ENCODE assay signal across 8 cellular contexts in the genomic region with DNA sequence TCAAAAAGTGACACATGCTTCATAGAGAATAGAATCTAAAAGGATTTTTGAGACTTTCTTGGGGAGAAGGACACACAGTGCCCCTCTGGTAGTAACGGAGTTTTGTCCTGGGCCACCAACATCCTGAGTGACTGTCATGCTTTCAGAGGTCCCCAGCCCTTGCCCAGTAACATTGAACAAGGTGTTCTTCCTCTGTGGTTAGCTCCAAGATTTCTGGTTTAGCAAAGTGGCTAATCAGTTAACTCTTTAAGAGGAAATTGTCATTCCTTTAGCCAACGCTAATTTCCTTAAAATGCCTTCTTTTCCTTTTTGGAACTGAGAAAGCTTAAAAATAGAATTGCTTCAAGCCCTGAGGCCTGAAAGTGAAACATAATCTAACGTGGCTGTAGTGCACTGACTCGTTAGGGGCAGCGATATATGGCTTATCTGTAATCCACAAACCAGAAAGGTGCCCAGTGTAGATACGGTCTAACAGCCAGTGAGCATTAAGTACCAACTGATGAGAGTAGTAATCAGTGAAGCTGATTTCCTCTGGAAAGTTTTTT. TPM values are rescaled to one million over a fixed set of nuclear protein-coding genes. Genes with fewer than 3 reads are reported as not detected.
DNase-seq lines count a peak whose midpoint lies in the region; ATAC-seq and TF ChIP-seq lines count a peak whose summit lies in the region.

No MANE protein-coding gene starts in this region.

- no peaks in the 10 kb centered on the region for H3K27me3 ChIP-seq in GM23338 (ENCODE audit: insufficient read depth)

- H2AFZ ChIP-seq in GM23338: no peak overlapping the region

- no peaks in the 10 kb centered on the region for H3K27me3 Mint-ChIP-seq in activated T-cell treated with anti-CD3 and anti-CD28 coated beads, Interleukin-2, amount 50 U/mL, for 24 hours
- no peaks in the 10 kb centered on the region for H3K27me3 Mint-ChIP-seq in WTC11 (ENCODE audit: low read depth)
- H3K27me3 Mint-ChIP-seq in stimulated activated memory B cell treated with anti-CD40 and anti-IgM and Interleukin-4, amounts not matched to agents 10 μg/mL and 1 μg/mL and 100 μg/mL, for 72 hours: no peaks in the 10 kb centered on the region
- peaks cover 9% of the 10 kb centered on the region for H3K27me3 Mint-ChIP-seq in GM23338 (ENCODE audit: insufficient read depth, low read depth, poor library complexity)

- peaks cover 90% of the 10 kb centered on the region for H4K20me1 ChIP-seq in GM23338 (replicated peaks; ENCODE audit: insufficient read depth)

- CTCF ChIA-PET in WTC11 (lab: Charles Lee): interaction anchor here (0.5 kb wide), 1 partner anchor 118 kb away, joined by 4 read pairs; no protein-coding TSS in a partner anchor

- no peak overlapping the region for H3K4me3 ChIP-seq in GM23338

- peak overlapping the region; percentile 82 for H3K27ac Mint-ChIP-seq in activated T-cell treated with anti-CD3 and anti-CD28 coated beads, Interleukin-2, amount 50 U/mL, for 24 hours
- H3K27ac Mint-ChIP-seq in WTC11: peak overlapping the region; percentile 47; the same call in 1 of the 2 replicates
- peak overlapping the region; percentile 88 for H3K27ac Mint-ChIP-seq in stimulated activated memory B cell treated with anti-CD40 and anti-IgM and Interleukin-4, amounts not matched to agents 10 μg/mL and 1 μg/mL and 100 μg/mL, for 72 hours
- H3K27ac Mint-ChIP-seq in GM23338: no peak overlapping the region

- peak overlapping the region; percentile 46 for H3K4me3 Mint-ChIP-seq in activated T-cell treated with anti-CD3 and anti-CD28 coated beads, Interleukin-2, amount 50 U/mL, for 24 hours
- H3K4me3 Mint-ChIP-seq in WTC11 (no peak overlapping the region), GM23338 (no peak overlapping the region)
- peak overlapping the region; percentile 65 for H3K4me3 Mint-ChIP-seq in stimulated activated memory B cell treated with anti-CD40 and anti-IgM and Interleukin-4, amounts not matched to agents 10 μg/mL and 1 μg/mL and 100 μg/mL, for 72 hours

- TF ChIP-seq CTCF in WTC11 (IDR thresholded peaks at IDR 0.05): no peak
- TF ChIP-seq CTCF in GM23338 (conservative IDR thresholded peaks at IDR 0.05; ENCODE audit: low read depth in 2 of 2): no peak

- no peak for DNase-seq in activated T-cell treated with anti-CD3 and anti-CD28 coated beads, Interleukin-2, amount 50 U/mL, for 24 hours
- DNase-seq in activated T-cell treated with anti-CD3 and anti-CD28 coated beads, Interleukin-2, amount 50 U/mL, for 1 hour: no peak
- DNase-seq in WTC11 (ENCODE audit: low spot score) (no peak), HT-29 (ENCODE audit: low spot score) (no peak), GM23338 (ENCODE audit: low spot score) (no peak), hepatic stellate cell (ENCODE audit: low spot score) (no peak)

- H3K79me2 ChIP-seq in GM23338 (replicated peaks; ENCODE audit: insufficient read depth): peaks cover 100% of the 10 kb centered on the region

- H3K9me3 Mint-ChIP-seq in activated T-cell treated with anti-CD3 and anti-CD28 coated beads, Interleukin-2, amount 50 U/mL, for 24 hours: no peaks in the 10 kb centered on the region
- H3K9me3 Mint-ChIP-seq in WTC11 (no peaks in the 10 kb centered on the region), GM23338 (no peaks in the 10 kb centered on the region)
- no peaks in the 10 kb centered on the region for H3K9me3 Mint-ChIP-seq in stimulated activated memory B cell treated with anti-CD40 and anti-IgM and Interleukin-4, amounts not matched to agents 10 μg/mL and 1 μg/mL and 100 μg/mL, for 72 hours

- POLR2A ChIA-PET in WTC11 (lab: Charles Lee): no interaction called here

- peaks cover 40% of the 10 kb centered on the region for H3K4me1 ChIP-seq in GM23338 (ENCODE audit: insufficient read depth)

- H3K4me2 ChIP-seq in GM23338: no peak overlapping the region

- no peaks in the 10 kb centered on the region for H3K9me2 ChIP-seq in GM23338 (ENCODE audit: insufficient read depth)

- H3K36me3 Mint-ChIP-seq in activated T-cell treated with anti-CD3 and anti-CD28 coated beads, Interleukin-2, amount 50 U/mL, for 24 hours (ENCODE audit: low read depth): peaks cover 86% of the 10 kb centered on the region
- H3K36me3 Mint-ChIP-seq in WTC11 (peaks cover 29% of the 10 kb centered on the region), GM23338 (ENCODE audit: low read depth) (peaks cover 51% of the 10 kb centered on the region)
- peaks cover 34% of the 10 kb centered on the region for H3K36me3 Mint-ChIP-seq in stimulated activated memory B cell treated with anti-CD40 and anti-IgM and Interleukin-4, amounts not matched to agents 10 μg/mL and 1 μg/mL and 100 μg/mL, for 72 hours

- H3K4me1 Mint-ChIP-seq in activated T-cell treated with anti-CD3 and anti-CD28 coated beads, Interleukin-2, amount 50 U/mL, for 24 hours (ENCODE audit: low read depth): peaks cover 80% of the 10 kb centered on the region
- peaks cover 78% of the 10 kb centered on the region for H3K4me1 Mint-ChIP-seq in WTC11
- peaks cover 47% of the 10 kb centered on the region for H3K4me1 Mint-ChIP-seq in stimulated activated memory B cell treated with anti-CD40 and anti-IgM and Interleukin-4, amounts not matched to agents 10 μg/mL and 1 μg/mL and 100 μg/mL, for 72 hours
- peaks cover 64% of the 10 kb centered on the region for H3K4me1 Mint-ChIP-seq in GM23338

- H3K27ac ChIP-seq in GM23338 (ENCODE audit: low read depth): no peak overlapping the region

- 0 out of 2 replicates have a peak, but pooled peaks cover 3% of the 10 kb centered on the region for H3F3A ChIP-seq in GM23338 (replicated peaks; ENCODE audit: low read depth)

- ATAC-seq in HG03039 (IDR thresholded peaks at IDR 0.05; ENCODE audit: unreplicated experiment) (peak; percentile 87), WTC11 (no peak), GM23338 (no peak)
- peak; percentile 97 for ATAC-seq in stimulated activated memory B cell treated with anti-CD40 and anti-IgM and Interleukin-4, amounts not matched to agents 10 μg/mL and 1 μg/mL and 100 μg/mL, for 72 hours

- no peaks in the 10 kb centered on the region; the same call in 1 of the 2 replicates for H3K36me3 ChIP-seq in GM23338 (ENCODE audit: insufficient read depth)

TF ChIP-seq in WTC11, 78 proteins besides CTCF, POLR2A, EP300 and RAD21 (continues in another document):
- no peak for TF ChIP-seq SMAD4 (CRISPR knock-in tag; IDR thresholded peaks at IDR 0.05)
- TF ChIP-seq, protein P1, sequence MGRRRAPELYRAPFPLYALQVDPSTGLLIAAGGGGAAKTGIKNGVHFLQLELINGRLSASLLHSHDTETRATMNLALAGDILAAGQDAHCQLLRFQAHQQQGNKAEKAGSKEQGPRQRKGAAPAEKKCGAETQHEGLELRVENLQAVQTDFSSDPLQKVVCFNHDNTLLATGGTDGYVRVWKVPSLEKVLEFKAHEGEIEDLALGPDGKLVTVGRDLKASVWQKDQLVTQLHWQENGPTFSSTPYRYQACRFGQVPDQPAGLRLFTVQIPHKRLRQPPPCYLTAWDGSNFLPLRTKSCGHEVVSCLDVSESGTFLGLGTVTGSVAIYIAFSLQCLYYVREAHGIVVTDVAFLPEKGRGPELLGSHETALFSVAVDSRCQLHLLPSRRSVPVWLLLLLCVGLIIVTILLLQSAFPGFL (CRISPR knock-in tag; IDR thresholded peaks at IDR 0.05; ENCODE audit: borderline replicate concordance): no peak
- no peak for TF ChIP-seq HMGA2 (CRISPR knock-in tag; IDR thresholded peaks at IDR 0.05)

TF ChIP-seq in GM23338, 12 proteins besides CTCF, POLR2A, EP300 and RAD21 (continues in another document):
- TF ChIP-seq CREB1 (CRISPR knock-in tag; IDR thresholded peaks at IDR 0.05; ENCODE audit: low read depth) (no peak), NANOG (IDR thresholded peaks at IDR 0.05; ENCODE audit: borderline replicate concordance) (no peak), ZNF114 (CRISPR knock-in tag; IDR thresholded peaks at IDR 0.05) (no peak), ZNF331 (CRISPR knock-in tag; IDR thresholded peaks at IDR 0.05; ENCODE audit: low read depth) (no peak), STAT1 (IDR thresholded peaks at IDR 0.05; ENCODE audit: unreplicated experiment) (no peak), EZH2 (IDR thresholded peaks at IDR 0.05; ENCODE audit: low read depth, unreplicated experiment) (no peak)

RNA-seq across cellular contexts. Expression of a gene that starts 7.8 kb away (rescaled TPM):
- 29.2 to 30.2 TPM (median 30.0 TPM) in 3 replicates for total RNA-seq in WTC11 (2021)
- total RNA-seq in HT-29 (2014; rRNA removed; shearing (Covaris generic)): 4.2 and 4.6 TPM in 2 replicates
- total RNA-seq in GM23338 (2014; rRNA removed; shearing (Covaris generic)): 33.5 and 37.2 TPM in 2 replicates
- polyA plus RNA-seq in GM23338 (2016; fragmentation: Nextera tagmentation; extraction: Ambion mirVana): 26.4 and 27.2 TPM in 2 replicates

Comparison
In these comparisons a context has a peak if more than half of its experiments do, and no peak if none do; other contexts are left out.
1. H3K4me3 Mint-ChIP-seq: peak in activated T-cell treated with anti-CD3 and anti-CD28 coated beads, Interleukin-2, amount 50 U/mL, for 24 hours (single experiment) and stimulated activated memory B cell treated with anti-CD40 and anti-IgM and Interleukin-4, amounts not matched to agents 10 μg/mL and 1 μg/mL and 100 μg/mL, for 72 hours (single experiment); none in WTC11 (single experiment) and GM23338 (single experiment).
2. ATAC-seq: peak in HG03039 (single experiment) and stimulated activated memory B cell treated with anti-CD40 and anti-IgM and Interleukin-4, amounts not matched to agents 10 μg/mL and 1 μg/mL and 100 μg/mL, for 72 hours (single experiment); none in WTC11 (single experiment) and GM23338 (single experiment).